2 cellular contexts compared by ENCODE assay signal in genomic region chr1:87674791-87675190, GRCh38.
TF ChIP-seq lines count a peak whose summit lies in the region.

No MANE protein-coding gene starts in this region.

TF ChIP-seq in HepG2, 621 proteins besides CTCF, POLR2A, EP300 and RAD21:
- TF ChIP-seq ZNF703 (CRISPR knock-in tag; IDR thresholded peaks at IDR 0.05; ENCODE audit: borderline replicate concordance) (no peak), GABPA (IDR thresholded peaks at IDR 0.05; ENCODE audit: low read depth, low read length) (no peak), GABPA (CRISPR knock-in tag; IDR thresholded peaks at IDR 0.05; ENCODE audit: low read depth) (no peak), MAFF (IDR thresholded peaks at IDR 0.05; ENCODE audit: low read depth, low read length) (peak; percentile 62), MAFK (conservative IDR thresholded peaks at IDR 0.05 in 1 of 2, IDR thresholded peaks at IDR 0.05 in 1 of 2; ENCODE audit: low read length in 2 of 2) (peak; percentile 56 to 57; a peak in 3 of 4 replicates), EHMT2 (IDR thresholded peaks at IDR 0.05; ENCODE audit: borderline replicate concordance, low read depth, low read length) (no peak)

TF ChIP-seq in K562, 482 proteins besides CTCF, POLR2A, EP300 and RAD21:
- TF ChIP-seq ZNF316 (IDR thresholded peaks at IDR 0.05), result peak; percentile 54; the same call in 1 of the 2 replicates
- peak; percentile 58 for TF ChIP-seq MAFG (tag; conservative IDR thresholded peaks at IDR 0.05)
- TF ChIP-seq KDM2B (CRISPR knock-in tag; IDR thresholded peaks at IDR 0.05), result no peak
- peak; percentile 20; the same call in 1 of the 2 replicates for TF ChIP-seq C11orf30 (IDR thresholded peaks at IDR 0.05; ENCODE audit: low read depth)
